Comparison of ENCODE assay signal across 8 cellular contexts in genomic region chr6:13488015-13488895, GRCh38. TPM values are rescaled to one million over a fixed set of nuclear protein-coding genes. Genes with fewer than 3 reads are reported as not detected.
DNase-seq lines count a peak whose midpoint lies in the region; ATAC-seq and TF ChIP-seq lines count a peak whose summit lies in the region.

No MANE protein-coding gene starts in this region.

- H3K4me1 Mint-ChIP-seq in activated T-helper 17 cell treated with anti-CD3 and anti-CD28 coated beads, Interleukin-2, amount 50 U/mL, for 72 hours = peaks cover 21% of the 10 kb centered on the region
- peaks cover 13% of the 10 kb centered on the region for H3K4me1 Mint-ChIP-seq in osteocyte (ENCODE audit: unreplicated experiment)

- DNase-seq in EH (ENCODE audit: low read depth) (peak; percentile 39), germinal center (ENCODE audit: low spot score) (peak; percentile 42), osteocyte (ENCODE audit: extremely low spot score, unreplicated experiment) (no peak), H4 (ENCODE audit: low spot score) (no peak), ACHN (no peak), NCI-H510A treated with DMSO at 0.1 percent for 48 hours (lab: John Stamatoyannopoulos, UW) (no peak)
- DNase-seq in Jurkat, Clone E6-1 (ENCODE audit: low read depth, low spot score) = no peak

- H3K9me3 Mint-ChIP-seq in activated T-helper 17 cell treated with anti-CD3 and anti-CD28 coated beads, Interleukin-2, amount 50 U/mL, for 72 hours = no peaks in the 10 kb centered on the region
- no peaks in the 10 kb centered on the region for H3K9me3 Mint-ChIP-seq in osteocyte (ENCODE audit: unreplicated experiment)

- in situ Hi-C loops in ACHN (cut with HindIII; ENCODE audit: low pct_ligation_motif_present, low pct_unique_long_range_greater_than_20kb, low sequenced_read_pairs) = no loop called here

- H3K4me3 Mint-ChIP-seq in activated T-helper 17 cell treated with anti-CD3 and anti-CD28 coated beads, Interleukin-2, amount 50 U/mL, for 72 hours = peak overlapping the region; percentile 89
- H3K4me3 Mint-ChIP-seq in osteocyte (ENCODE audit: unreplicated experiment) = peak overlapping the region; percentile 76

- peak overlapping the region; percentile 57 for H3K4me3 ChIP-seq in Jurkat, Clone E6-1 (ENCODE audit: low read length)

- H3K27ac Mint-ChIP-seq in activated T-helper 17 cell treated with anti-CD3 and anti-CD28 coated beads, Interleukin-2, amount 50 U/mL, for 72 hours = no peak overlapping the region
- peak overlapping the region; percentile 47 for H3K27ac Mint-ChIP-seq in osteocyte (ENCODE audit: unreplicated experiment)

- no peaks in the 10 kb centered on the region for H3K36me3 Mint-ChIP-seq in activated T-helper 17 cell treated with anti-CD3 and anti-CD28 coated beads, Interleukin-2, amount 50 U/mL, for 72 hours (ENCODE audit: low read depth)
- H3K36me3 Mint-ChIP-seq in osteocyte (ENCODE audit: unreplicated experiment) = no peaks in the 10 kb centered on the region

- ATAC-seq in activated T-helper 17 cell treated with anti-CD3 and anti-CD28 coated beads, Interleukin-2, amount 50 U/mL, for 72 hours (replicated peaks) = peak; percentile 3

- peaks cover 12% of the 10 kb centered on the region for H3K27me3 Mint-ChIP-seq in activated T-helper 17 cell treated with anti-CD3 and anti-CD28 coated beads, Interleukin-2, amount 50 U/mL, for 72 hours
- peaks cover 10% of the 10 kb centered on the region for H3K27me3 Mint-ChIP-seq in osteocyte (ENCODE audit: unreplicated experiment)

- TF ChIP-seq CTCF in osteocyte (IDR thresholded peaks at IDR 0.05) = no peak

RNA-seq across cellular contexts. Expression of gene GFOD1, which starts 0.9 kb away (rescaled TPM):
- 4.1 TPM for polyA plus RNA-seq in Jurkat, Clone E6-1 (2012; ENCODE audit: insufficient read depth, insufficient read length)
- total RNA-seq in activated T-helper 17 cell treated with anti-CD3 and anti-CD28 coated beads, Interleukin-2, amount 50 U/mL, for 72 hours = 1 to 10 TPM; 1.1 to 2.1 TPM
- total RNA-seq in osteocyte = 0.65 and 0.89 TPM in 2 replicates
- total RNA-seq in H4 (2014; rRNA removed; shearing (Covaris generic)) = 0.82 and 0.87 TPM in 2 replicates

Comparison
In these comparisons a context has a peak if more than half of its experiments do, and no peak if none do; other contexts are left out.
1. DNase-seq: peak in EH (single experiment) and germinal center (single experiment); none in Jurkat, Clone E6-1 (single experiment), osteocyte (single experiment), H4 (single experiment), ACHN (single experiment) and NCI-H510A treated with DMSO at 0.1 percent for 48 hours (single experiment).